In the genomic region with DNA sequence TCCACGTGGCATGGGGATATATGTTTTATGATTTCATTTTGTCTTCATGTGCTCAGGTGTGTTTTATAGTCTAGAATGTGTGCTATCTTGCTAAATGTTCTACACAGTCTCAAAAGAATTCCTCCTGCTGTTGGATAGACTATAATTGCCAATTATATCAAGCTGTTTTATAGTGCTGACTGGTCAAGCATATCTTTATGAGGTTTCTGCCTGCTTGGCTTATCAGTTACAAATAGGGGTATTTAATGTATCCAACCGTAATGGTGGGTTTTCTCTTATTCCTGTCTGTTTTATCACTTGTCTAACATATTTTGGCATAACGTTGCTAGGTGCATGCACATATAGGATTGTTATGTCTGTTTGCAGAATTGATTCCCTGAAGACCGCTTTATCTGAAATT, we compare ENCODE assay signal across 19 cellular contexts.
"Had no signal": no experiment of that assay in that cellular context is flagged by ENCODE, and none has a peak within 500 bp of the region (broad histone marks: within the 10 kb centered on the region; RNA-seq: fewer than 3 reads in every experiment).

No MANE protein-coding gene starts in this region.

- DNase-seq: activated CD4-positive, alpha-beta T cell treated with anti-CD3 and anti-CD28 coated beads, Interleukin-2, amount 10 ng/mL, durations not matched to agents 7 days and 5 days; activated CD8-positive, alpha-beta memory T cell treated with anti-CD3 and anti-CD28 coated beads, Interleukin-2, amount 50 U/mL, for 4 hours; activated CD8-positive, alpha-beta T cell treated with anti-CD3 and anti-CD28 coated beads, Interleukin-2, amount 10 ng/mL, durations not matched to agents 7 days and 5 days; activated naive CD4-positive, alpha-beta T cell treated with anti-CD3 and anti-CD28 coated beads for 36 hours; activated naive CD8-positive, alpha-beta T cell treated with anti-CD3 and anti-CD28 coated beads, Interleukin-2, amount 50 U/mL, for 24 hours; activated T-cell treated with anti-CD3 and anti-CD28 coated beads, Interleukin-2, amount 50 U/mL, for 4 hours; aorta; brain microvascular endothelial cell; colonic mucosa; erythroblast; foreskin melanocyte; kidney; spleen; stimulated activated CD4-positive, alpha-beta T cell treated with anti-CD3 and anti-CD28 coated beads, Interleukin-4, amount 100 ng/mL, for 4 hours; testis; upper lobe of left lung had no signal

- H3K79me2 ChIP-seq: parathyroid adenoma had no signal

- H2AFZ ChIP-seq: parathyroid adenoma had no signal

- ATAC-seq: activated CD8-positive, alpha-beta T cell treated with anti-CD3 and anti-CD28 coated beads, Interleukin-2, amount 10 ng/mL, durations not matched to agents 7 days and 5 days; activated naive CD8-positive, alpha-beta T cell treated with anti-CD3 and anti-CD28 coated beads, Interleukin-2, amount 50 U/mL, for 24 hours; activated T-cell treated with anti-CD3 and anti-CD28 coated beads, Interleukin-2, amount 50 U/mL, for 4 hours; left lobe of liver; stimulated activated memory B cell treated with anti-CD40 and anti-IgM and Interleukin-4, amounts not matched to agents 10 μg/mL and 1 μg/mL and 100 μg/mL, for 72 hours had no signal

- H3K9ac ChIP-seq: parathyroid adenoma had no signal

- H3K36me3 ChIP-seq: brain microvascular endothelial cell, colonic mucosa, spleen, upper lobe of left lung had no signal

- H3K9me3 ChIP-seq: colonic mucosa, testis, upper lobe of left lung had no signal

- H3K4me3 ChIP-seq: colonic mucosa, spleen, testis, upper lobe of left lung had no signal

- H3K27me3 ChIP-seq: brain microvascular endothelial cell, colonic mucosa, spleen, testis, upper lobe of left lung had no signal

- H3K27ac ChIP-seq: brain microvascular endothelial cell, colonic mucosa, parathyroid adenoma, spleen, testis, upper lobe of left lung had no signal

- H3K4me1 ChIP-seq: colonic mucosa, parathyroid adenoma, spleen, testis, upper lobe of left lung had no signal
